8 cellular contexts compared by ENCODE assay signal in genomic region chr17:28728364-28729200, GRCh38. TPM values are rescaled to one million over a fixed set of nuclear protein-coding genes. Genes with fewer than 3 reads are reported as not detected.
DNase-seq lines count a peak whose midpoint lies in the region; ATAC-seq and TF ChIP-seq lines count a peak whose summit lies in the region.

Gene NEK8 (plus strand): TSS chr17:28728788. CDS start chr17:28728814, 26 bp downstream.

- H3K36me3 Mint-ChIP-seq in Calu3 (ENCODE audit: insufficient read depth, unreplicated experiment) = peaks cover 56% of the 10 kb centered on the region

- peak within 1 kb of the TSS; percentile 99 for H3K27ac Mint-ChIP-seq in Calu3 (ENCODE audit: unreplicated experiment)

- no peak within 1 kb of the TSS for H2AFZ ChIP-seq in OCI-LY3 (ENCODE audit: low read depth, low read length)

- H3K9me3 Mint-ChIP-seq in Calu3 (ENCODE audit: low read depth, unreplicated experiment) = no peaks in the 10 kb centered on the region

- H3K4me1 ChIP-seq in OCI-LY3 (ENCODE audit: low read length) = peaks cover 47% of the 10 kb centered on the region
- peaks cover 52% of the 10 kb centered on the region for H3K4me1 ChIP-seq in mononuclear cell (ENCODE audit: insufficient read depth, low read length)

- H3K4me3 Mint-ChIP-seq in Calu3 (ENCODE audit: low read depth, unreplicated experiment) = peak within 1 kb of the TSS; percentile 89

- H4K20me1 ChIP-seq in OCI-LY3 (ENCODE audit: insufficient read depth, low read length) = peaks cover 11% of the 10 kb centered on the region

- H3K4me1 Mint-ChIP-seq in Calu3 (ENCODE audit: low read depth, unreplicated experiment) = peaks cover 44% of the 10 kb centered on the region

- peak within 1 kb of the TSS; percentile 100 for H3K4me2 ChIP-seq in OCI-LY3 (ENCODE audit: low read length)

- BruUV-seq in Calu3 (replicated peaks; lab: Mats Ljungman, UMichigan) = no TSS peak

- H3K27me3 ChIP-seq in OCI-LY3 (ENCODE audit: low read depth, low read length) (no peaks in the 10 kb centered on the region), mononuclear cell (ENCODE audit: insufficient read depth, low read length) (no peaks in the 10 kb centered on the region)

- ATAC-seq in GM21423 (IDR thresholded peaks at IDR 0.05; ENCODE audit: unreplicated experiment) = peak; percentile 34

- peaks cover 14% of the 10 kb centered on the region for H3K36me3 ChIP-seq in OCI-LY3 (replicated peaks; ENCODE audit: low read depth, low read length)

- peak within 1 kb of the TSS; percentile 100 for H3K27ac ChIP-seq in OCI-LY3 (ENCODE audit: low read length)

- DNase-seq in Calu3 (peak; percentile 98), HuH-7.5 (ENCODE audit: low spot score) (peak; percentile 91), activated T-cell treated with anti-CD3 and anti-CD28 coated beads for 1 hour (ENCODE audit: low read depth) (peak; percentile 97), epidermal melanocyte (ENCODE audit: insufficient read length, low spot score) (peak; percentile 93)
- DNase-seq in stimulated activated CD8-positive, alpha-beta memory T cell treated with anti-CD3 and anti-CD28 coated beads, Interleukin-15, amount 100 ng/mL, for 48 hours (ENCODE audit: low read depth in 2 of 2) = peak; percentile 93 to 94

- H3K9ac ChIP-seq in OCI-LY3 (ENCODE audit: low read length) = peak within 1 kb of the TSS; percentile 100

- intact Hi-C loops in Calu3 (cut with micrococcal nuclease; ENCODE audit: unreplicated experiment) = loop anchor here (10.0 kb wide), 3 partner anchors 76 to 386 kb away; no protein-coding TSS in a partner anchor

- H3K27me3 Mint-ChIP-seq in Calu3 (ENCODE audit: unreplicated experiment) = no peaks in the 10 kb centered on the region

- no peaks in the 10 kb centered on the region for H3K9me3 ChIP-seq in OCI-LY3 (ENCODE audit: insufficient read depth, low read length)
- no peaks in the 10 kb centered on the region for H3K9me3 ChIP-seq in mononuclear cell (ENCODE audit: low read depth, low read length)

- TF ChIP-seq CTCF in Calu3 (IDR thresholded peaks at IDR 0.05; ENCODE audit: unreplicated experiment) (no peak), OCI-LY3 (IDR thresholded peaks at IDR 0.05; ENCODE audit: low read depth, low read length) (no peak)

- CTCF ChIA-PET in Calu3 (lab: Charles Lee) = interaction anchor here (0.5 to 4.8 kb wide), 8 partner anchors 9 to 225 kb away, joined by 3 to 228 read pairs (median 10); partner anchors contain the start of genes RPL23A and TRAF4

- H3K4me3 ChIP-seq in OCI-LY3 (ENCODE audit: low read length) (peak within 1 kb of the TSS; percentile 93), mononuclear cell (ENCODE audit: low read length) (peak within 1 kb of the TSS; percentile 58)

- H3K79me2 ChIP-seq in OCI-LY3 (ENCODE audit: low read length) = peaks cover 27% of the 10 kb centered on the region

RNA-seq across cellular contexts. Expression of gene NEK8, which starts in this region (rescaled TPM):
- total RNA-seq in Calu3 (2022) (10.8 and 11.4 TPM in 2 replicates), mononuclear cell (1.4 TPM)

Comparison
In these comparisons a context has a peak if more than half of its experiments do, and no peak if none do; other contexts are left out.
1. Peak in every context shown above with its lines: DNase-seq, ATAC-seq, H3K4me3 ChIP-seq and H3K27ac ChIP-seq.